13 cellular contexts compared by ENCODE assay signal in the genomic region with DNA sequence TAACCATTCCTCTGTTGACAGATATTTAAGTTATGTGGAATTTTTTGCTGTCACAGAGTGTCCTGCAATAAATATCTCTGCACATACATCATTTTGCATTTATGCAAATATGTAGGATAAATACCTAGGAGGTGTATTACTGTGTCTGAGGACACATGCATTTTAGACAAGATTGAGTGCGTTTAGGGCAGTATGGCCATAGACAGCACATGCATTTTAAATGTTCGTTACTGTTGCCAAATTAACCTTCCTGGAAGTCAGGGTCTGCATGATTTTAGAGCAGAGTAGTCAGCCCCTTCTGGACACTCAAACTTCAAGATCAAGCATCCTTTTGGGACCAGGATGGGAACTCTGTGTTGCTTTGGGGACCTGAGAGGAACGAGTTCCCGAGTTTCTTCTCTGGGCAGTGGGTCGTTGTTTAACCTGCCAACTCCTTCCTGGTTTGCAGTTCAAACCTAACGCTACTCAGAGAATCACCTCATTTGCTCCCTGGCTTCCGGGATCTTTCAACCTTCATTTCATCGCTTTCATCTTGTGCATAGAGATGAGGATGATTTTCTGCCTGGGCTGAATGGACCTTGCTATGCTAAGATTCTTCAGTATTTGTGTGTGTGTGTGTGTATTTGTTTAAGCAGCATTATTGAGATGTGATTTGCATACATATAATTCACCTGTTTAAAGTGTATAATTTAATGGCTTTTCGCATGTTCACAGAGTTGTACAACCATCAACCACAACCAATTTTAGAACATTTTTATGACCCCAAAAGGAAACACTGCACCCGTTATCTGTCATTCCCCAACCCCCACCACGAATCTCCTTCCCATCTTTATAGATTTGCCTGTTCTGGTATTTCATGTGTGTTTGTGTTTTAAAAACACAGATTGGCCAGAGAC. TPM values are rescaled to one million over a fixed set of nuclear protein-coding genes. Genes with fewer than 3 reads are reported as not detected.
DNase-seq lines count a peak whose midpoint lies in the region; ATAC-seq, FAIRE-seq and TF ChIP-seq lines count a peak whose summit lies in the region.
"Had no signal": no experiment of that assay in that cellular context is flagged by ENCODE, and none has a peak within 500 bp of the region (broad histone marks: within the 10 kb centered on the region; RNA-seq: fewer than 3 reads in every experiment).

No MANE protein-coding gene starts in this region.

- 84% methylated on average over 11 of the region's 11 CpGs for WGBS in smooth muscle cell (ENCODE audit: low lambda C conversion rate)
- WGBS in esophagus squamous epithelium, 2 donors = 51 to 55% methylated on average over 11 of the region's 11 CpGs

- peak overlapping the region; percentile 73 for H3K4me3 Mint-ChIP-seq in CD8-positive, alpha-beta T cell

- no peaks in the 10 kb centered on the region for H3F3A ChIP-seq in smooth muscle cell (ENCODE audit: low read depth)

- DNase-seq in CD8-positive, alpha-beta T cell = peak in 5 of 7 experiments; percentile 13 to 61 (median 38)
- DNase-seq in GM19239 (ENCODE audit: insufficient read length, low spot score) (no peak), T follicular helper cell (ENCODE audit: low read depth) (peak; percentile 8), smooth muscle cell (lab: John Stamatoyannopoulos, UW; ENCODE audit: unreplicated experiment) (no peak), retina (no peak), NCI-H2029 (lab: John Stamatoyannopoulos, UW) (no peak), esophagus squamous epithelium (lab: John Stamatoyannopoulos, UW) (no peak)
- peak in 1 of 3 donors; percentile 1 for DNase-seq in effector memory CD4-positive, alpha-beta T cell
- DNase-seq: GM23248, SHP77, stomach had no signal

- TF ChIP-seq CTCF in CD8-positive, alpha-beta T cell (IDR thresholded peaks at IDR 0.05) = no peak
- TF ChIP-seq CTCF in smooth muscle cell (IDR thresholded peaks at IDR 0.05; ENCODE audit: borderline replicate concordance, insufficient read depth, poor library complexity, severe bottlenecking) = no peak
- no peak for TF ChIP-seq CTCF in esophagus squamous epithelium (IDR thresholded peaks at IDR 0.05)

- H3K4me3 ChIP-seq in CD8-positive, alpha-beta T cell (ENCODE audit: low read depth, low read length) = peak overlapping the region; percentile 11
- no peak overlapping the region for H3K4me3 ChIP-seq in effector memory CD4-positive, alpha-beta T cell (ENCODE audit: insufficient read depth, low read depth, low read length, poor library complexity, severe bottlenecking)
- H3K4me3 ChIP-seq in smooth muscle cell (no peak overlapping the region), esophagus squamous epithelium (no peak overlapping the region)
- H3K4me3 ChIP-seq: GM23248, stomach had no signal

- H3K4me1 Mint-ChIP-seq in CD8-positive, alpha-beta T cell (ENCODE audit: low read depth) = peaks cover 56% of the 10 kb centered on the region

- H3K9me3 ChIP-seq in CD8-positive, alpha-beta T cell (ENCODE audit: low read length) = no peaks in the 10 kb centered on the region
- H3K9me3 ChIP-seq in effector memory CD4-positive, alpha-beta T cell (ENCODE audit: control insufficient read depth, low read length) = no peaks in the 10 kb centered on the region
- no peaks in the 10 kb centered on the region for H3K9me3 ChIP-seq in smooth muscle cell (replicated peaks; ENCODE audit: low read depth)
- no peaks in the 10 kb centered on the region for H3K9me3 ChIP-seq in esophagus squamous epithelium
- H3K9me3 ChIP-seq: neutrophil, stomach had no signal

- CTCF ChIA-PET in CD8-positive, alpha-beta T cell (lab: Charles Lee) = interaction anchor here (1.2 to 1.8 kb wide), 2 partner anchors 10 to 14 kb away, joined by 4 to 17 read pairs; a partner anchor contains a TSS

- no peaks in the 10 kb centered on the region for H3K9me3 Mint-ChIP-seq in CD8-positive, alpha-beta T cell

- no peak overlapping the region for H3K4me2 ChIP-seq in smooth muscle cell
- H3K4me2 ChIP-seq: KMS-11 had no signal

- POLR2A ChIA-PET in CD8-positive, alpha-beta T cell (lab: Charles Lee) = interaction anchor here (1.2 to 2.3 kb wide), 3 partner anchors 10 to 127 kb away, joined by 4 to 8 read pairs (median 4); a partner anchor contains a TSS

- FAIRE-seq in GM19239 (lab: Jason Lieb, UNC) = peak; percentile 72

- intact Hi-C loops in CD8-positive, alpha-beta T cell (cut with DNase I, micrococcal nuclease) = loop anchor here in 1 of 2 experiments (2.0 kb wide), 1 partner anchor 14 kb away; no protein-coding TSS in a partner anchor
- intact Hi-C loops in esophagus squamous epithelium (cut with DNase I) = no loop called here

- H3K4me1 ChIP-seq in CD8-positive, alpha-beta T cell (ENCODE audit: insufficient read depth, low read length) = peaks cover 28% of the 10 kb centered on the region
- peaks cover 12% of the 10 kb centered on the region for H3K4me1 ChIP-seq in effector memory CD4-positive, alpha-beta T cell (ENCODE audit: control insufficient read depth, insufficient read depth, low read length, poor library complexity, severe bottlenecking)
- H3K4me1 ChIP-seq in smooth muscle cell (ENCODE audit: low read depth) = no peaks in the 10 kb centered on the region
- no peaks in the 10 kb centered on the region for H3K4me1 ChIP-seq in esophagus squamous epithelium
- H3K4me1 ChIP-seq: stomach had no signal

- H3K36me3 ChIP-seq in CD8-positive, alpha-beta T cell (ENCODE audit: insufficient read depth, low read length) = no peaks in the 10 kb centered on the region
- H3K36me3 ChIP-seq in effector memory CD4-positive, alpha-beta T cell (ENCODE audit: control insufficient read depth, insufficient read depth, low read length) = no peaks in the 10 kb centered on the region
- no peaks in the 10 kb centered on the region for H3K36me3 ChIP-seq in smooth muscle cell (ENCODE audit: low read depth)
- no peaks in the 10 kb centered on the region for H3K36me3 ChIP-seq in esophagus squamous epithelium
- H3K36me3 ChIP-seq: neutrophil, stomach had no signal

- no peak overlapping the region for H3K9ac ChIP-seq in smooth muscle cell (ENCODE audit: low read depth)
- H3K9ac ChIP-seq: GM23248, KMS-11 had no signal

- H3K27ac ChIP-seq in CD8-positive, alpha-beta T cell (ENCODE audit: low read depth, low read length) = peak overlapping the region; percentile 37
- H3K27ac ChIP-seq in effector memory CD4-positive, alpha-beta T cell (ENCODE audit: insufficient read depth, low read length, poor library complexity, severe bottlenecking) = peak overlapping the region; percentile 42
- H3K27ac ChIP-seq in smooth muscle cell (ENCODE audit: low read depth) (no peak overlapping the region), esophagus squamous epithelium (no peak overlapping the region)
- H3K27ac ChIP-seq: GM23248, KMS-11, neutrophil, stomach had no signal

- H3K36me3 Mint-ChIP-seq in CD8-positive, alpha-beta T cell = peaks cover 11% of the 10 kb centered on the region

- no peak for TF ChIP-seq POLR2A in esophagus squamous epithelium (IDR thresholded peaks at IDR 0.05)

- ATAC-seq in CD8-positive, alpha-beta T cell = peak; percentile 94

- H3K27me3 Mint-ChIP-seq in CD8-positive, alpha-beta T cell (ENCODE audit: low read depth) = no peaks in the 10 kb centered on the region

- H4K20me1 ChIP-seq in smooth muscle cell (ENCODE audit: low read depth) = no peaks in the 10 kb centered on the region

- H3K27ac Mint-ChIP-seq in CD8-positive, alpha-beta T cell = peak overlapping the region; percentile 90

- H3K27me3 ChIP-seq in CD8-positive, alpha-beta T cell (ENCODE audit: insufficient read depth, low read length) = no peaks in the 10 kb centered on the region
- no peaks in the 10 kb centered on the region for H3K27me3 ChIP-seq in effector memory CD4-positive, alpha-beta T cell (replicated peaks; ENCODE audit: control insufficient read depth, insufficient read depth, low read length, poor library complexity, severe bottlenecking)
- H3K27me3 ChIP-seq in smooth muscle cell (ENCODE audit: low read depth) = no peaks in the 10 kb centered on the region
- no peaks in the 10 kb centered on the region for H3K27me3 ChIP-seq in esophagus squamous epithelium
- H3K27me3 ChIP-seq: neutrophil, stomach had no signal

- H3K79me2 ChIP-seq in smooth muscle cell (ENCODE audit: low read depth) = no peaks in the 10 kb centered on the region

- no peak overlapping the region for H2AFZ ChIP-seq in smooth muscle cell (ENCODE audit: low read depth)
- H2AFZ ChIP-seq: GM23248 had no signal

RNA-seq across cellular contexts. Expression of a gene that starts 9.8 kb away (rescaled TPM):
- total RNA-seq in CD8-positive, alpha-beta T cell = 10 to 100 TPM; 29.4 to 32.3 TPM
- total RNA-seq in smooth muscle cell (1.1 and 5.3 TPM in 2 replicates), esophagus squamous epithelium (1 to 10 TPM in 1 of 4 donors, under 1 TPM in 3; 0.18 to 2.3 (median 0.54) TPM)
- polyA plus RNA-seq in smooth muscle cell = 13.1 and 14.1 TPM in 2 replicates

Comparison
In these comparisons a context has a peak if more than half of its experiments do, and no peak if none do; other contexts are left out.
1. DNase-seq: peak in CD8-positive, alpha-beta T cell (5 of 7) and T follicular helper cell (single experiment); none in GM19239 (single experiment), smooth muscle cell (single experiment), retina (single experiment), NCI-H2029 (single experiment) and esophagus squamous epithelium (single experiment).
2. H3K27ac ChIP-seq: peak in CD8-positive, alpha-beta T cell (single experiment) and effector memory CD4-positive, alpha-beta T cell (single experiment); none in smooth muscle cell (single experiment) and esophagus squamous epithelium (0 of 4).